1 cellular context compared by ENCODE assay signal in genomic region chr13:30569901-30570576, GRCh38.
TF ChIP-seq lines count a peak whose summit lies in the region.

No MANE protein-coding gene starts in this region.

TF ChIP-seq in HCT116, 20 proteins besides CTCF, POLR2A, EP300 and RAD21 (continued from another document):
- TF ChIP-seq REST (IDR thresholded peaks at IDR 0.05; ENCODE audit: low read depth) = no peak
